8 cellular contexts compared by ENCODE assay signal in the genomic region with DNA sequence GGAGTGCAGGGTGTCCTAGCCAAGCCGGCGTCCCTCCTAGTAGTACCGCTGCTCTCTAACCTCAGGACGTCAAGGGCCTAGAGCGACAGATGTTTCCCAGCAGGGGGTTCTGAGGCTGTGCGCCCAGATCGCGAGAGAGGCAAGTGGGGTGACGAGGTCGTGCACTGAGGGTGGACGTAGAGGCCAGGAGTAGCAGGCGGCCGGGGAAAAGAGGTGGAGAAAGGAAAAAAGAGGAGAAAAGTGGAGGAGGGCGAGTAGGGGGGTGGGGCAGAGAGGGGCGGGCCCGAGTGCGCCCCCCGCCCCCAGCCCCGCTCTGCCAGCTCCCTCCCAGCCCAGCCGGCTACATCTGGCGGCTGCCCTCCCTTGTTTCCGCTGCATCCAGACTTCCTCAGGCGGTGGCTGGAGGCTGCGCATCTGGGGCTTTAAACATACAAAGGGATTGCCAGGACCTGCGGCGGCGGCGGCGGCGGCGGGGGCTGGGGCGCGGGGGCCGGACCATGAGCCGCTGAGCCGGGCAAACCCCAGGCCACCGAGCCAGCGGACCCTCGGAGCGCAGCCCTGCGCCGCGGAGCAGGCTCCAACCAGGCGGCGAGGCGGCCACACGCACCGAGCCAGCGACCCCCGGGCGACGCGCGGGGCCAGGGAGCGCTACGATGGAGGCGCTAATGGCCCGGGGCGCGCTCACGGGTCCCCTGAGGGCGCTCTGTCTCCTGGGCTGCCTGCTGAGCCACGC. TPM values are rescaled to one million over a fixed set of nuclear protein-coding genes. Genes with fewer than 3 reads are reported as not detected.
DNase-seq lines count a peak whose midpoint lies in the region; ATAC-seq and TF ChIP-seq lines count a peak whose summit lies in the region.

A gene (plus strand): TSS at position 372 of the 733 bp plus-strand sequence. CDS start 282 bp downstream, at position 654.

- peaks cover 1% of the 10 kb centered on the region for H3K4me1 Mint-ChIP-seq in activated CD8-positive, alpha-beta T cell treated with anti-CD3 and anti-CD28 coated beads, Interleukin-2, amount 10 ng/mL, durations not matched to agents 7 days and 5 days (ENCODE audit: low read depth)

- TF ChIP-seq POLR2A in uterus (IDR thresholded peaks at IDR 0.05) = no peak

- H3K4me1 ChIP-seq in uterus = peaks cover 0 to 6% of the 10 kb centered on the region in 2 donors

- POLR2A ChIA-PET in activated CD8-positive, alpha-beta T cell treated with anti-CD3 and anti-CD28 coated beads, Interleukin-2, amount 10 ng/mL, durations not matched to agents 7 days and 5 days (lab: Charles Lee) = no interaction called here

- H3K9me3 Mint-ChIP-seq in activated CD8-positive, alpha-beta T cell treated with anti-CD3 and anti-CD28 coated beads, Interleukin-2, amount 10 ng/mL, durations not matched to agents 7 days and 5 days (ENCODE audit: insufficient read depth) = no peaks in the 10 kb centered on the region

- H3K27me3 ChIP-seq in uterus = no peaks in the 10 kb centered on the region

- peak within 1 kb of the TSS; percentile 50 to 73 for H3K4me3 ChIP-seq in uterus

- no peak for TF ChIP-seq CTCF in uterus (IDR thresholded peaks at IDR 0.05)

- intact Hi-C loops in uterus (cut with DNase I; ENCODE audit: low total_unique reads) = no loop called here

- peaks cover 36% of the 10 kb centered on the region for H3K27me3 Mint-ChIP-seq in activated CD8-positive, alpha-beta T cell treated with anti-CD3 and anti-CD28 coated beads, Interleukin-2, amount 10 ng/mL, durations not matched to agents 7 days and 5 days (ENCODE audit: low read depth)

- no peaks in the 10 kb centered on the region for H3K9me3 ChIP-seq in uterus

- no peak for ATAC-seq in activated CD8-positive, alpha-beta T cell treated with anti-CD3 and anti-CD28 coated beads, Interleukin-2, amount 10 ng/mL, durations not matched to agents 7 days and 5 days

- H3K36me3 Mint-ChIP-seq in activated CD8-positive, alpha-beta T cell treated with anti-CD3 and anti-CD28 coated beads, Interleukin-2, amount 10 ng/mL, durations not matched to agents 7 days and 5 days (ENCODE audit: low read depth) = no peaks in the 10 kb centered on the region

- in situ Hi-C loops in endometrial microvascular endothelial cells (cut with HindIII; ENCODE audit: inconsistent ontology term, low pct_unique_long_range_greater_than_20kb, low sequenced_read_pairs) = no loop called here
- in situ Hi-C loops in G401 (cut with HindIII; ENCODE audit: low sequenced_read_pairs) = no loop called here

- H3K27ac Mint-ChIP-seq in activated CD8-positive, alpha-beta T cell treated with anti-CD3 and anti-CD28 coated beads, Interleukin-2, amount 10 ng/mL, durations not matched to agents 7 days and 5 days = no peak within 1 kb of the TSS

- no peaks in the 10 kb centered on the region for H3K36me3 ChIP-seq in uterus

- CTCF ChIA-PET in activated CD8-positive, alpha-beta T cell treated with anti-CD3 and anti-CD28 coated beads, Interleukin-2, amount 10 ng/mL, durations not matched to agents 7 days and 5 days (lab: Charles Lee) = no interaction called here

- H3K4me3 Mint-ChIP-seq in activated CD8-positive, alpha-beta T cell treated with anti-CD3 and anti-CD28 coated beads, Interleukin-2, amount 10 ng/mL, durations not matched to agents 7 days and 5 days = no peak within 1 kb of the TSS

- DNase-seq in A172 (ENCODE audit: low spot score) = peak; percentile 54
- peak; percentile 64 for DNase-seq in M059J (ENCODE audit: low read depth)
- no peak for DNase-seq in mesenteric fat pad (ENCODE audit: low spot score)
- DNase-seq in uterus = peak; percentile 86 to 87
- no peak for DNase-seq in NCI-H345 (lab: John Stamatoyannopoulos, UW)
- DNase-seq in activated CD8-positive, alpha-beta T cell treated with anti-CD3 and anti-CD28 coated beads, Interleukin-2, amount 10 ng/mL, durations not matched to agents 7 days and 5 days = no peak
- DNase-seq in G401 (ENCODE audit: low spot score) = no peak

- H3K27ac ChIP-seq in uterus = peak within 1 kb of the TSS; percentile 95 to 97

RNA-seq across cellular contexts. Expression of the gene that starts here (rescaled TPM):
- 85.0 and 103 TPM in 2 replicates for total RNA-seq in A172 (2014; rRNA removed; shearing (Covaris generic))
- 108 and 198 TPM in 2 replicates for total RNA-seq in M059J (2014; rRNA removed; shearing (Covaris generic))
- total RNA-seq in endometrial microvascular endothelial cells (ENCODE audit: inconsistent ontology term) (38.1 TPM), mesenteric fat pad (521 TPM), uterus (100 to 1,000 TPM; 130 to 578 (median 324) TPM)
- total RNA-seq in activated CD8-positive, alpha-beta T cell treated with anti-CD3 and anti-CD28 coated beads, Interleukin-2, amount 10 ng/mL, durations not matched to agents 7 days and 5 days = not detected
- total RNA-seq in G401 (2014; rRNA removed; shearing (Covaris generic)) = not detected in 2 replicates

Comparison
In these comparisons a context has a peak if more than half of its experiments do, and no peak if none do; other contexts are left out.
1. RNA of the gene that starts here (total RNA-seq): 521 TPM in mesenteric fat pad (single experiment), 130 to 578 TPM in uterus, 108 to 198 TPM in M059J, 85.0 to 103 TPM in A172 and 38.1 TPM in endometrial microvascular endothelial cells (single experiment); not detected in activated CD8-positive, alpha-beta T cell treated with anti-CD3 and anti-CD28 coated beads, Interleukin-2, amount 10 ng/mL, durations not matched to agents 7 days and 5 days and not detected in G401; every median in the first group is over 10 times any median in the second.
2. DNase-seq: peak in A172 (single experiment), M059J (single experiment) and uterus (2 of 2); none in mesenteric fat pad (single experiment), NCI-H345 (single experiment), activated CD8-positive, alpha-beta T cell treated with anti-CD3 and anti-CD28 coated beads, Interleukin-2, amount 10 ng/mL, durations not matched to agents 7 days and 5 days (single experiment) and G401 (single experiment).